ENCODE assay signal across 1 cellular context in genomic region chr17:45144199-45145034, GRCh38.
TF ChIP-seq lines count a peak whose summit lies in the region.

No MANE protein-coding gene starts in this region.

TF ChIP-seq in H1, 55 proteins besides CTCF, POLR2A, EP300 and RAD21:
- TF ChIP-seq E2F6 (IDR thresholded peaks at IDR 0.05): no peak
- TF ChIP-seq TAF7 (optimal IDR thresholded peaks at IDR 0.05; ENCODE audit: borderline replicate concordance, low read depth, low read length): no peak
- no peak for TF ChIP-seq SIRT6 (IDR thresholded peaks at IDR 0.05; ENCODE audit: low read length)
- no peak for TF ChIP-seq GABPA (IDR thresholded peaks at IDR 0.05; ENCODE audit: borderline replicate concordance, insufficient read depth, low read length)
- TF ChIP-seq NANOG (IDR thresholded peaks at IDR 0.05; ENCODE audit: insufficient read depth, low read depth, low read length, poor library complexity, severe bottlenecking): no peak
- TF ChIP-seq MAFK (IDR thresholded peaks at IDR 0.05; ENCODE audit: low read depth, low read length): no peak
- no peak for TF ChIP-seq CBX5 (IDR thresholded peaks at IDR 0.05; ENCODE audit: low read depth, low read length)
- TF ChIP-seq EGR1 (IDR thresholded peaks at IDR 0.05; ENCODE audit: borderline replicate concordance, low read depth, low read length): no peak
- no peak for TF ChIP-seq TCF12 (IDR thresholded peaks at IDR 0.05; ENCODE audit: low read depth, low read length)
- TF ChIP-seq HDAC2 (IDR thresholded peaks at IDR 0.05; ENCODE audit: borderline replicate concordance in 1 of 2, low read depth in 2 of 2, low read length in 2 of 2): 0 out of 4 replicates have a peak, but pooled peaks of 1 of the 2 experiments have one; percentile 41
- no peak for TF ChIP-seq TBP (IDR thresholded peaks at IDR 0.05; ENCODE audit: low read depth, low read length)
- no peak for TF ChIP-seq MAX (IDR thresholded peaks at IDR 0.05)
- no peak for TF ChIP-seq SIX5 (IDR thresholded peaks at IDR 0.05; ENCODE audit: low read depth, low read length)
- no peak; the same call in 1 of the 2 replicates for TF ChIP-seq PHF8 (conservative IDR thresholded peaks at IDR 0.05; ENCODE audit: low read depth, low read length)
- TF ChIP-seq GTF2F1 (IDR thresholded peaks at IDR 0.05; ENCODE audit: borderline replicate concordance, low read depth, low read length): no peak
- TF ChIP-seq KDM4A (IDR thresholded peaks at IDR 0.05; ENCODE audit: low read depth, low read length, severe bottlenecking): peak; percentile 68
- no peak for TF ChIP-seq ATF3 (IDR thresholded peaks at IDR 0.05; ENCODE audit: insufficient read depth, low read depth, low read length)
- TF ChIP-seq SP2 (IDR thresholded peaks at IDR 0.05; ENCODE audit: low read length): no peak
- peak; percentile 36; the same call in 1 of the 2 replicates for TF ChIP-seq RBBP5 (IDR thresholded peaks at IDR 0.05; ENCODE audit: borderline replicate concordance, low read depth, low read length)
- TF ChIP-seq SP1 (IDR thresholded peaks at IDR 0.05; ENCODE audit: low read depth, low read length): no peak
- no peak for TF ChIP-seq HDAC6 (IDR thresholded peaks at IDR 0.05; ENCODE audit: low read depth, low read length)
- 0 out of 4 replicates have a peak, but pooled peaks of 1 of the 2 experiments have one; percentile 10 for TF ChIP-seq SIN3A (conservative IDR thresholded peaks at IDR 0.05 in 1 of 2, IDR thresholded peaks at IDR 0.05 in 1 of 2; ENCODE audit: low read depth in 1 of 2, low read length in 2 of 2)
- no peak for TF ChIP-seq CTBP2 (IDR thresholded peaks at IDR 0.05; ENCODE audit: borderline replicate concordance, insufficient read depth, insufficient read length, low read length)
- no peak for TF ChIP-seq NRF1 (IDR thresholded peaks at IDR 0.05; ENCODE audit: low read depth, low read length)
- no peak for TF ChIP-seq SP4 (IDR thresholded peaks at IDR 0.05; ENCODE audit: low read length)
- TF ChIP-seq USF2 (IDR thresholded peaks at IDR 0.05; ENCODE audit: low read length): no peak
- peak; percentile 69 for TF ChIP-seq ASH2L (IDR thresholded peaks at IDR 0.05; ENCODE audit: low read length)
